ENCODE assay signal across 1 cellular context in the genomic region with DNA sequence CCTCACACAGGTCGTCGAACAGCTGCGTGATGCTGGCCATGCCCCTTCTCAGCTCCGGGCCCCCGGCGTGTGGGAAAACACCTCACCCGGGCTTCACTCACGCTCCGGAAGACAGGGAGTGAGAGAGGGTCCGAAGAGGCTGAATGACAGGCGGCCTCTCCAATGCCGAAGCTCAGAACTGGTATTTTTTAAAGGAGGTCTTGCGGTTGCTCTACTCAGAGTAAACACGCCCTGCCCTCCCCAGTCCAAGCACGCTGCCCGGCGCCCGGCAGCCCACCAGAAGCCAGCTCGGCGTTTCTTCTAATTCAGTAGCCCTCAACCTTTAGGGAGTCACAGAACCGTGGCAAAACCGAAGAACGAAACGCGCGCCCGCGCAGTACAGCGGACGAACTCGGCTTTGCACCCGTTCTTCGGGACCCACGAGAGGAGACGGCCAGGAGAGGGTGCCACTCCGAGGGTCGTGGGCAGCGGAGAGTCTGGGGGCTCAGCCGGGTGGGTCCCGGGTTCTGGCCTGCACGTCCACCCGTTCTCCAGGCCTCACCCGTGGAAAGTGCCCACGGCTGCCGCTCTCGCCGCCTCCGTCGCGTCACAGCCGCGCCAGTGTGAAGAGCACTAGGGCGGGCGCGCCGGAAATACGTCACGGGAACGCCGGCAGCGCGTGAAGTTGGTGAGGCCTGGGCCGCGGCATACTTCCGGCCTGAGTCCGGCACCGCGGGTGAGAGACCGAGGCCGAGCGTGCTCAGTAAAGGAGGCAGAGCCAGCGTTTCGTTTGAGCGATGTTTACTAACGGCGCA.
TF ChIP-seq lines count a peak whose summit lies in the region.

A gene with protein sequence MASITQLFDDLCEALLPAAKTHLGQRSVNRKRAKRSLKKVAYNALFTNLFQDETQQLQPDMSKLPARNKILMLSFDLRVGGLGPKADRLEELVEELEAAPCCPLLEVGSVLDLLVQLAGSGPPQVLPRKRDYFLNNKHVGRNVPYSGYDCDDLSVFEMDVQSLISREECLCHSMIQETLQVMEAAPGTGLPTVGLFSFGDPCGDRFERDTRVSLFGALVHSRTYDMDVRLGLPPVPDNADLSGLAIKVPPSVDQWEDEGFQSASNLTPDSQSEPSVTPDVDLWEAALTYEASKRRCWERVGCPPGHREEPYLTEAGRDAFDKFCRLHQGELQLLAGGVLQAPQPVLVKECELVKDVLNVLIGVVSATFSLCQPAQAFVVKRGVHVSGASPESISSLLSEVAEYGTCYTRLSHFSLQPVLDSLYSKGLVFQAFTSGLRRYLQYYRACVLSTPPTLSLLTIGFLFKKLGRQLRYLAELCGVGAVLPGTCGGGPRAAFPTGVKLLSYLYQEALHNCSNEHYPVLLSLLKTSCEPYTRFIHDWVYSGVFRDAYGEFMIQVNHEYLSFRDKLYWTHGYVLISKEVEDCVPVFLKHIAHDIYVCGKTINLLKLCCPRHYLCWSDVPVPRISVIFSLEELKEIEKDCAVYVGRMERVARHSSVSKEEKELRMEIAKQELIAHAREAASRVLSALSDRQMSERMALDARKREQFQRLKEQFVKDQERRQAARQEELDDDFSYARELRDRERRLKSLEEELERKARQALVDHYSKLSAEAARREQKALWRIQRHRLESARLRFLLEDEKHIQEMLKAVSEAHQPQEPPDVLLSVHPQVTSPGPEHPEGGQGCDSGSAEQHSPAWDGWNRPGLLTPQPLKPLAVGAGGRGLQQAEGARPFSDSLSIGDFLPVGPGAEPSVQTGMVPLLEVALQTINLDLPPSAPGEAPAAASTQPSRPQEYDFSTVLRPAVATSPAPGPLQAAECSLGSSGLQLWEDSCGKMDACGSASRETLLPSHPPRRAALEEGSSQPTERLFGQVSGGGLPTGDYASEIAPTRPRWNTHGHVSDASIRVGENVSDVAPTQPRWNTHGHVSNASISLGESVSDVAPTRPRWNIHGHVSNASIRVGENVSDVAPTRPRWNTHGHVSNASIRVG (N-terminal part only) (minus strand): TSS at position 604 of the 794 bp plus-strand sequence. CDS start 564 bp downstream, at position 40.

TF ChIP-seq in GM12878, 131 proteins besides CTCF, POLR2A, EP300 and RAD21 (continued from another document and continues in another):
- TF ChIP-seq, protein P1, sequence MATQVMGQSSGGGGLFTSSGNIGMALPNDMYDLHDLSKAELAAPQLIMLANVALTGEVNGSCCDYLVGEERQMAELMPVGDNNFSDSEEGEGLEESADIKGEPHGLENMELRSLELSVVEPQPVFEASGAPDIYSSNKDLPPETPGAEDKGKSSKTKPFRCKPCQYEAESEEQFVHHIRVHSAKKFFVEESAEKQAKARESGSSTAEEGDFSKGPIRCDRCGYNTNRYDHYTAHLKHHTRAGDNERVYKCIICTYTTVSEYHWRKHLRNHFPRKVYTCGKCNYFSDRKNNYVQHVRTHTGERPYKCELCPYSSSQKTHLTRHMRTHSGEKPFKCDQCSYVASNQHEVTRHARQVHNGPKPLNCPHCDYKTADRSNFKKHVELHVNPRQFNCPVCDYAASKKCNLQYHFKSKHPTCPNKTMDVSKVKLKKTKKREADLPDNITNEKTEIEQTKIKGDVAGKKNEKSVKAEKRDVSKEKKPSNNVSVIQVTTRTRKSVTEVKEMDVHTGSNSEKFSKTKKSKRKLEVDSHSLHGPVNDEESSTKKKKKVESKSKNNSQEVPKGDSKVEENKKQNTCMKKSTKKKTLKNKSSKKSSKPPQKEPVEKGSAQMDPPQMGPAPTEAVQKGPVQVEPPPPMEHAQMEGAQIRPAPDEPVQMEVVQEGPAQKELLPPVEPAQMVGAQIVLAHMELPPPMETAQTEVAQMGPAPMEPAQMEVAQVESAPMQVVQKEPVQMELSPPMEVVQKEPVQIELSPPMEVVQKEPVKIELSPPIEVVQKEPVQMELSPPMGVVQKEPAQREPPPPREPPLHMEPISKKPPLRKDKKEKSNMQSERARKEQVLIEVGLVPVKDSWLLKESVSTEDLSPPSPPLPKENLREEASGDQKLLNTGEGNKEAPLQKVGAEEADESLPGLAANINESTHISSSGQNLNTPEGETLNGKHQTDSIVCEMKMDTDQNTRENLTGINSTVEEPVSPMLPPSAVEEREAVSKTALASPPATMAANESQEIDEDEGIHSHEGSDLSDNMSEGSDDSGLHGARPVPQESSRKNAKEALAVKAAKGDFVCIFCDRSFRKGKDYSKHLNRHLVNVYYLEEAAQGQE (IDR thresholded peaks at IDR 0.05; ENCODE audit: low read depth, low read length): no peak
- no peak for TF ChIP-seq SMAD1 (IDR thresholded peaks at IDR 0.05; ENCODE audit: low read depth, partially characterized antibody)
- TF ChIP-seq SUZ12 (IDR thresholded peaks at IDR 0.05; ENCODE audit: unreplicated experiment): no peak
- TF ChIP-seq CREB1 (IDR thresholded peaks at IDR 0.05; ENCODE audit: low read depth): peak; percentile 100
- TF ChIP-seq, protein P2, sequence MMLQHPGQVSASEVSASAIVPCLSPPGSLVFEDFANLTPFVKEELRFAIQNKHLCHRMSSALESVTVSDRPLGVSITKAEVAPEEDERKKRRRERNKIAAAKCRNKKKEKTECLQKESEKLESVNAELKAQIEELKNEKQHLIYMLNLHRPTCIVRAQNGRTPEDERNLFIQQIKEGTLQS (IDR thresholded peaks at IDR 0.05; ENCODE audit: borderline replicate concordance, extremely low read depth, low read depth, low read length): peak; percentile 86
- TF ChIP-seq, protein P3, sequence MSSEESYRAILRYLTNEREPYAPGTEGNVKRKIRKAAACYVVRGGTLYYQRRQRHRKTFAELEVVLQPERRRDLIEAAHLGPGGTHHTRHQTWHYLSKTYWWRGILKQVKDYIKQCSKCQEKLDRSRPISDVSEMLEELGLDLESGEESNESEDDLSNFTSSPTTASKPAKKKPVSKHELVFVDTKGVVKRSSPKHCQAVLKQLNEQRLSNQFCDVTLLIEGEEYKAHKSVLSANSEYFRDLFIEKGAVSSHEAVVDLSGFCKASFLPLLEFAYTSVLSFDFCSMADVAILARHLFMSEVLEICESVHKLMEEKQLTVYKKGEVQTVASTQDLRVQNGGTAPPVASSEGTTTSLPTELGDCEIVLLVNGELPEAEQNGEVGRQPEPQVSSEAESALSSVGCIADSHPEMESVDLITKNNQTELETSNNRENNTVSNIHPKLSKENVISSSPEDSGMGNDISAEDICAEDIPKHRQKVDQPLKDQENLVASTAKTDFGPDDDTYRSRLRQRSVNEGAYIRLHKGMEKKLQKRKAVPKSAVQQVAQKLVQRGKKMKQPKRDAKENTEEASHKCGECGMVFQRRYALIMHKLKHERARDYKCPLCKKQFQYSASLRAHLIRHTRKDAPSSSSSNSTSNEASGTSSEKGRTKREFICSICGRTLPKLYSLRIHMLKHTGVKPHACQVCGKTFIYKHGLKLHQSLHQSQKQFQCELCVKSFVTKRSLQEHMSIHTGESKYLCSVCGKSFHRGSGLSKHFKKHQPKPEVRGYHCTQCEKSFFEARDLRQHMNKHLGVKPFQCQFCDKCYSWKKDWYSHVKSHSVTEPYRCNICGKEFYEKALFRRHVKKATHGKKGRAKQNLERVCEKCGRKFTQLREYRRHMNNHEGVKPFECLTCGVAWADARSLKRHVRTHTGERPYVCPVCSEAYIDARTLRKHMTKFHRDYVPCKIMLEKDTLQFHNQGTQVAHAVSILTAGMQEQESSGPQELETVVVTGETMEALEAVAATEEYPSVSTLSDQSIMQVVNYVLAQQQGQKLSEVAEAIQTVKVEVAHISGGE (CRISPR knock-in tag; IDR thresholded peaks at IDR 0.05): no peak
- no peak; the same call in 1 of the 2 replicates for TF ChIP-seq YY1 (IDR thresholded peaks at IDR 0.05; ENCODE audit: low read depth, low read length)
- TF ChIP-seq MYB (IDR thresholded peaks at IDR 0.05; ENCODE audit: borderline replicate concordance, low read depth, low read length): no peak
- TF ChIP-seq CBX3 (IDR thresholded peaks at IDR 0.05; ENCODE audit: borderline replicate concordance, low read depth): no peak
- peak; percentile 75 for TF ChIP-seq RELA (IDR thresholded peaks at IDR 0.05; ENCODE audit: borderline replicate concordance, partially characterized antibody)
- TF ChIP-seq, protein P4, sequence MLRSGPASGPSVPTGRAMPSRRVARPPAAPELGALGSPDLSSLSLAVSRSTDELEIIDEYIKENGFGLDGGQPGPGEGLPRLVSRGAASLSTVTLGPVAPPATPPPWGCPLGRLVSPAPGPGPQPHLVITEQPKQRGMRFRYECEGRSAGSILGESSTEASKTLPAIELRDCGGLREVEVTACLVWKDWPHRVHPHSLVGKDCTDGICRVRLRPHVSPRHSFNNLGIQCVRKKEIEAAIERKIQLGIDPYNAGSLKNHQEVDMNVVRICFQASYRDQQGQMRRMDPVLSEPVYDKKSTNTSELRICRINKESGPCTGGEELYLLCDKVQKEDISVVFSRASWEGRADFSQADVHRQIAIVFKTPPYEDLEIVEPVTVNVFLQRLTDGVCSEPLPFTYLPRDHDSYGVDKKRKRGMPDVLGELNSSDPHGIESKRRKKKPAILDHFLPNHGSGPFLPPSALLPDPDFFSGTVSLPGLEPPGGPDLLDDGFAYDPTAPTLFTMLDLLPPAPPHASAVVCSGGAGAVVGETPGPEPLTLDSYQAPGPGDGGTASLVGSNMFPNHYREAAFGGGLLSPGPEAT (IDR thresholded peaks at IDR 0.05; ENCODE audit: low read depth): peak; percentile 88
- peak; percentile 96 for TF ChIP-seq POLR2AphosphoS2 (IDR thresholded peaks at IDR 0.05; ENCODE audit: low read depth, low read length)
- no peak for TF ChIP-seq NRF1 (conservative IDR thresholded peaks at IDR 0.05; ENCODE audit: low read depth, low read length)
- peak; percentile 96 for TF ChIP-seq BACH1 (IDR thresholded peaks at IDR 0.05; ENCODE audit: borderline replicate concordance)
- TF ChIP-seq EGR1 (IDR thresholded peaks at IDR 0.05; ENCODE audit: borderline replicate concordance in 1 of 2, low read depth in 2 of 2, low read length in 2 of 2): peak in 1 of 2 experiments; percentile 38; a peak in 1 of 3 replicates
- TF ChIP-seq, protein P5, sequence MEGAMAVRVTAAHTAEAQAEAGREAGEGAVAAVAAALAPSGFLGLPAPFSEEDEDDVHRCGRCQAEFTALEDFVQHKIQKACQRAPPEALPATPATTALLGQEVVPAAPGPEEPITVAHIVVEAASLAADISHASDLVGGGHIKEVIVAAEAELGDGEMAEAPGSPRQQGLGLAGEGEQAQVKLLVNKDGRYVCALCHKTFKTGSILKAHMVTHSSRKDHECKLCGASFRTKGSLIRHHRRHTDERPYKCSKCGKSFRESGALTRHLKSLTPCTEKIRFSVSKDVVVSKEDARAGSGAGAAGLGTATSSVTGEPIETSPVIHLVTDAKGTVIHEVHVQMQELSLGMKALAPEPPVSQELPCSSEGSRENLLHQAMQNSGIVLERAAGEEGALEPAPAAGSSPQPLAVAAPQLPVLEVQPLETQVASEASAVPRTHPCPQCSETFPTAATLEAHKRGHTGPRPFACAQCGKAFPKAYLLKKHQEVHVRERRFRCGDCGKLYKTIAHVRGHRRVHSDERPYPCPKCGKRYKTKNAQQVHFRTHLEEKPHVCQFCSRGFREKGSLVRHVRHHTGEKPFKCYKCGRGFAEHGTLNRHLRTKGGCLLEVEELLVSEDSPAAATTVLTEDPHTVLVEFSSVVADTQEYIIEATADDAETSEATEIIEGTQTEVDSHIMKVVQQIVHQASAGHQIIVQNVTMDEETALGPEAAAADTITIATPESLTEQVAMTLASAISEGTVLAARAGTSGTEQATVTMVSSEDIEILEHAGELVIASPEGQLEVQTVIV (IDR thresholded peaks at IDR 0.05; ENCODE audit: borderline replicate concordance, partially characterized antibody): peak; percentile 28
- TF ChIP-seq RAD51 (IDR thresholded peaks at IDR 0.05): no peak
- peak; percentile 49; the same call in 1 of the 2 replicates for TF ChIP-seq DPF2 (IDR thresholded peaks at IDR 0.05)
- TF ChIP-seq, protein P6, sequence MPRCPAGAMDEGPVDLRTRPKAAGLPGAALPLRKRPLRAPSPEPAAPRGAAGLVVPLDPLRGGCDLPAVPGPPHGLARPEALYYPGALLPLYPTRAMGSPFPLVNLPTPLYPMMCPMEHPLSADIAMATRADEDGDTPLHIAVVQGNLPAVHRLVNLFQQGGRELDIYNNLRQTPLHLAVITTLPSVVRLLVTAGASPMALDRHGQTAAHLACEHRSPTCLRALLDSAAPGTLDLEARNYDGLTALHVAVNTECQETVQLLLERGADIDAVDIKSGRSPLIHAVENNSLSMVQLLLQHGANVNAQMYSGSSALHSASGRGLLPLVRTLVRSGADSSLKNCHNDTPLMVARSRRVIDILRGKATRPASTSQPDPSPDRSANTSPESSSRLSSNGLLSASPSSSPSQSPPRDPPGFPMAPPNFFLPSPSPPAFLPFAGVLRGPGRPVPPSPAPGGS (IDR thresholded peaks at IDR 0.05; ENCODE audit: borderline replicate concordance, insufficient read depth, low read depth, low read length, poor library complexity, severe bottlenecking): peak; percentile 57
- peak; percentile 78; the same call in 1 of the 2 replicates for TF ChIP-seq CBFB (IDR thresholded peaks at IDR 0.05; ENCODE audit: low read depth)
- no peak for TF ChIP-seq SUPT20H (IDR thresholded peaks at IDR 0.05; ENCODE audit: borderline replicate concordance, control insufficient read depth, low read depth, low read length)
- TF ChIP-seq, protein P7, sequence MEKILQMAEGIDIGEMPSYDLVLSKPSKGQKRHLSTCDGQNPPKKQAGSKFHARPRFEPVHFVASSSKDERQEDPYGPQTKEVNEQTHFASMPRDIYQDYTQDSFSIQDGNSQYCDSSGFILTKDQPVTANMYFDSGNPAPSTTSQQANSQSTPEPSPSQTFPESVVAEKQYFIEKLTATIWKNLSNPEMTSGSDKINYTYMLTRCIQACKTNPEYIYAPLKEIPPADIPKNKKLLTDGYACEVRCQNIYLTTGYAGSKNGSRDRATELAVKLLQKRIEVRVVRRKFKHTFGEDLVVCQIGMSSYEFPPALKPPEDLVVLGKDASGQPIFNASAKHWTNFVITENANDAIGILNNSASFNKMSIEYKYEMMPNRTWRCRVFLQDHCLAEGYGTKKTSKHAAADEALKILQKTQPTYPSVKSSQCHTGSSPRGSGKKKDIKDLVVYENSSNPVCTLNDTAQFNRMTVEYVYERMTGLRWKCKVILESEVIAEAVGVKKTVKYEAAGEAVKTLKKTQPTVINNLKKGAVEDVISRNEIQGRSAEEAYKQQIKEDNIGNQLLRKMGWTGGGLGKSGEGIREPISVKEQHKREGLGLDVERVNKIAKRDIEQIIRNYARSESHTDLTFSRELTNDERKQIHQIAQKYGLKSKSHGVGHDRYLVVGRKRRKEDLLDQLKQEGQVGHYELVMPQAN (conservative IDR thresholded peaks at IDR 0.05): peak; percentile 88
- TF ChIP-seq JUND (IDR thresholded peaks at IDR 0.05; ENCODE audit: low read depth, low read length): no peak
- no peak for TF ChIP-seq CEBPB (IDR thresholded peaks at IDR 0.05; ENCODE audit: borderline replicate concordance in 1 of 2, low read depth in 2 of 2, low read length in 2 of 2)
- no peak for TF ChIP-seq ASH2L (IDR thresholded peaks at IDR 0.05; ENCODE audit: borderline replicate concordance, low read depth)
- peak; percentile 89 for TF ChIP-seq MXI1 (IDR thresholded peaks at IDR 0.05; ENCODE audit: low read depth, low read length)
- no peak for TF ChIP-seq IRF4 (IDR thresholded peaks at IDR 0.05; ENCODE audit: low read depth, low read length)
- TF ChIP-seq IKZF1 (conservative IDR thresholded peaks at IDR 0.05): peak; percentile 89
- no peak for TF ChIP-seq ZSCAN29 (IDR thresholded peaks at IDR 0.05)
- TF ChIP-seq, protein P8, sequence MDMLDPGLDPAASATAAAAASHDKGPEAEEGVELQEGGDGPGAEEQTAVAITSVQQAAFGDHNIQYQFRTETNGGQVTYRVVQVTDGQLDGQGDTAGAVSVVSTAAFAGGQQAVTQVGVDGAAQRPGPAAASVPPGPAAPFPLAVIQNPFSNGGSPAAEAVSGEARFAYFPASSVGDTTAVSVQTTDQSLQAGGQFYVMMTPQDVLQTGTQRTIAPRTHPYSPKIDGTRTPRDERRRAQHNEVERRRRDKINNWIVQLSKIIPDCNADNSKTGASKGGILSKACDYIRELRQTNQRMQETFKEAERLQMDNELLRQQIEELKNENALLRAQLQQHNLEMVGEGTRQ (IDR thresholded peaks at IDR 0.05; ENCODE audit: borderline replicate concordance, low read depth, low read length): no peak
- no peak for TF ChIP-seq KDM1A (IDR thresholded peaks at IDR 0.05; ENCODE audit: borderline replicate concordance)
- TF ChIP-seq SIN3A (IDR thresholded peaks at IDR 0.05; ENCODE audit: low read depth, low read length): peak; percentile 91
- no peak for TF ChIP-seq RFX5 (IDR thresholded peaks at IDR 0.05; ENCODE audit: low read depth, low read length)
